Comparison of ENCODE assay signal across 8 cellular contexts in genomic region chr9:120583958-120584369, GRCh38. TPM values are rescaled to one million over a fixed set of nuclear protein-coding genes. Genes with fewer than 3 reads are reported as not detected.
DNase-seq lines count a peak whose midpoint lies in the region; ATAC-seq and TF ChIP-seq lines count a peak whose summit lies in the region.

No MANE protein-coding gene starts in this region.

- ATAC-seq in GM18502 (IDR thresholded peaks at IDR 0.05; ENCODE audit: poor library complexity, unreplicated experiment) (peak; percentile 34), HG03521 (IDR thresholded peaks at IDR 0.05; ENCODE audit: unreplicated experiment) (peak; percentile 34)

- peaks cover 12% of the 10 kb centered on the region for H3K4me1 ChIP-seq in mammary epithelial cell (ENCODE audit: insufficient read depth, low read length)

- CTCF ChIA-PET in mammary epithelial cell (lab: Charles Lee; ENCODE audit: low non-redundant PET): no interaction called here

- no peak overlapping the region for H3K9ac ChIP-seq in mammary epithelial cell (ENCODE audit: insufficient read depth, low read length)

- intact Hi-C loops in mammary epithelial cell (cut with micrococcal nuclease): no loop called here

- BruUV-seq in mammary epithelial cell (replicated peaks; lab: Mats Ljungman, UMichigan): no TSS peak

- H4K20me1 ChIP-seq in mammary epithelial cell (ENCODE audit: insufficient read depth, low read length): no peaks in the 10 kb centered on the region

- H3K79me2 ChIP-seq in mammary epithelial cell (ENCODE audit: insufficient read depth, low read length): peaks cover 10% of the 10 kb centered on the region

- in situ Hi-C loops in mammary epithelial cell (cut with MboI; ENCODE audit: low sequenced_read_pairs in 2 of 2): no loop called here

- no peak for TF ChIP-seq CTCF in AG10803 (conservative IDR thresholded peaks at IDR 0.05; ENCODE audit: low read length)
- TF ChIP-seq CTCF in mammary epithelial cell (conservative IDR thresholded peaks at IDR 0.05 in 1 of 2, IDR thresholded peaks at IDR 0.05 in 1 of 2; ENCODE audit: extremely low read depth in 1 of 2, insufficient read depth in 1 of 2, low read depth in 1 of 2, low read length in 2 of 2): no peak

- H2AFZ ChIP-seq in mammary epithelial cell (ENCODE audit: low read depth, low read length): peak overlapping the region; percentile 2

- H3K9me3 ChIP-seq in mammary epithelial cell (replicated peaks; ENCODE audit: insufficient read depth, low read length): no peaks in the 10 kb centered on the region

- WGBS in mammary epithelial cell (ENCODE audit: low coverage, missing lambda C conversion rate): 27% methylated on average over 3 of the region's 3 CpGs

- no peak overlapping the region for H3K4me2 ChIP-seq in mammary epithelial cell (ENCODE audit: insufficient read depth, low read depth, low read length)

- H3K4me3 ChIP-seq in AG10803 (ENCODE audit: low read length) (no peak overlapping the region), mammary epithelial cell (replicated peaks in 1 of 3; ENCODE audit: insufficient read depth in 1 of 3, low read depth in 2 of 3, low read length in 3 of 3) (no peak overlapping the region)

- H3K27ac ChIP-seq in mammary epithelial cell (ENCODE audit: insufficient read depth, low read depth, low read length): peak overlapping the region; percentile 81

- dilution Hi-C loops in mammary epithelial cell (cut with HindIII; ENCODE audit: low sequenced_read_pairs): loop anchor here (5.0 kb wide), 1 partner anchor 52 kb away; no protein-coding TSS in a partner anchor

- H3K27me3 ChIP-seq in mammary epithelial cell (ENCODE audit: insufficient read depth, low read length): no peaks in the 10 kb centered on the region

- H3K36me3 ChIP-seq in mammary epithelial cell (ENCODE audit: insufficient read depth, low read length): no peaks in the 10 kb centered on the region

- DNase-seq in AG10803 (ENCODE audit: low read depth) (peak; percentile 96), NOMO-1 treated with dmso at 0.1 percent for 144 hours (lab: John Stamatoyannopoulos, UW; ENCODE audit: unreplicated experiment) (peak; percentile 76), mammary epithelial cell (peak; percentile 98), left kidney (ENCODE audit: low read depth, low spot score) (peak; percentile 88), cerebellar nuclear complex (lab: John Stamatoyannopoulos, UW) (no peak), mesenteric fat pad (ENCODE audit: low spot score) (no peak)

RNA-seq across cellular contexts. Expression of gene CDK5RAP2, which starts 4.0 kb away (rescaled TPM):
- total RNA-seq in mammary epithelial cell (10 to 100 TPM; 31.8 to 43.5 TPM), mesenteric fat pad (42.3 TPM)
- polyA plus RNA-seq in mammary epithelial cell: 19.8 TPM
- 33.3 TPM for polyA minus RNA-seq in mammary epithelial cell

Comparison
In these comparisons a context has a peak if more than half of its experiments do, and no peak if none do; other contexts are left out.
1. DNase-seq: peak in AG10803 (single experiment), NOMO-1 treated with dmso at 0.1 percent for 144 hours (single experiment), mammary epithelial cell (single experiment) and left kidney (single experiment); none in cerebellar nuclear complex (0 of 2) and mesenteric fat pad (single experiment).